Comparison of ENCODE assay signal across 1 cellular context in the genomic region with DNA sequence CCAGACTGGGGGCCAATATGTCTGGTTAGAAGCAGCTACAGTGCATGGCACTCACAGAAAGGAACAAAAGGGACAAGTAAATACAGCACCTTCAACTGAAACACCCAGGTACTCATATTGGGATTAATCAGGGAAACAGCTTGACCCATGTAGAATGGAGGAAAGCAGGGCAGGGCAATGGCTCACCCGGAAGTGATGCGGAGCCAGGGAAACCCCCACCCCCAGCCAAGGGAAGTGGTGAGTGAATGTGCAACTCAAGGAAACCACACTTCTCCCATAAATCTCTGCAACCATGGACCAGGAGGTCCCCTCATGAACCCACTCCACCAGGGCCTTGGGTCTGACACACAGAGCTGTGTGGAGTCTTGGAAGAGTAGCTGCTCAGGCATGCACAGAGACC.
A peak's percentile ranks its signal among the peaks of the same experiment; 100 is the strongest.
TF ChIP-seq lines count a peak whose summit lies in the region.

No MANE protein-coding gene starts in this region.

TF ChIP-seq in GM12878, 131 proteins besides CTCF, POLR2A, EP300 and RAD21 (continued from another document):
- TF ChIP-seq SPI1 (IDR thresholded peaks at IDR 0.05; ENCODE audit: borderline replicate concordance, insufficient read depth, low read depth, low read length) (peak; percentile 10; the same call in 1 of the 2 replicates), EED (IDR thresholded peaks at IDR 0.05; ENCODE audit: low read depth) (peak; percentile 44; the same call in 1 of the 2 replicates), RELA (IDR thresholded peaks at IDR 0.05; ENCODE audit: borderline replicate concordance, partially characterized antibody) (peak; percentile 50), JUNB (IDR thresholded peaks at IDR 0.05) (peak; percentile 60), TCF7 (IDR thresholded peaks at IDR 0.05; ENCODE audit: borderline replicate concordance) (no peak), EGR1 (IDR thresholded peaks at IDR 0.05; ENCODE audit: borderline replicate concordance in 1 of 2, low read depth in 2 of 2, low read length in 2 of 2) (peak in 1 of 2 experiments; percentile 42; a peak in 1 of 3 replicates), NR2C1 (IDR thresholded peaks at IDR 0.05) (0 out of 2 replicates have a peak, but pooled peaks have one; percentile 11), RUNX3 (IDR thresholded peaks at IDR 0.05; ENCODE audit: low read length) (peak; percentile 82), RB1 (IDR thresholded peaks at IDR 0.05; ENCODE audit: borderline replicate concordance) (no peak), ETV6 (conservative IDR thresholded peaks at IDR 0.05 in 1 of 2, IDR thresholded peaks at IDR 0.05 in 1 of 2; ENCODE audit: borderline replicate concordance in 1 of 2, low read depth in 1 of 2) (peak in 1 of 2 experiments; percentile 81; a peak in 2 of 4 replicates)
- TF ChIP-seq, protein P1, sequence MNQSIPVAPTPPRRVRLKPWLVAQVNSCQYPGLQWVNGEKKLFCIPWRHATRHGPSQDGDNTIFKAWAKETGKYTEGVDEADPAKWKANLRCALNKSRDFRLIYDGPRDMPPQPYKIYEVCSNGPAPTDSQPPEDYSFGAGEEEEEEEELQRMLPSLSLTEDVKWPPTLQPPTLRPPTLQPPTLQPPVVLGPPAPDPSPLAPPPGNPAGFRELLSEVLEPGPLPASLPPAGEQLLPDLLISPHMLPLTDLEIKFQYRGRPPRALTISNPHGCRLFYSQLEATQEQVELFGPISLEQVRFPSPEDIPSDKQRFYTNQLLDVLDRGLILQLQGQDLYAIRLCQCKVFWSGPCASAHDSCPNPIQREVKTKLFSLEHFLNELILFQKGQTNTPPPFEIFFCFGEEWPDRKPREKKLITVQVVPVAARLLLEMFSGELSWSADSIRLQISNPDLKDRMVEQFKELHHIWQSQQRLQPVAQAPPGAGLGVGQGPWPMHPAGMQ (IDR thresholded peaks at IDR 0.05; ENCODE audit: borderline replicate concordance) = no peak
